ENCODE assay signal across 31 cellular contexts in the genomic region with DNA sequence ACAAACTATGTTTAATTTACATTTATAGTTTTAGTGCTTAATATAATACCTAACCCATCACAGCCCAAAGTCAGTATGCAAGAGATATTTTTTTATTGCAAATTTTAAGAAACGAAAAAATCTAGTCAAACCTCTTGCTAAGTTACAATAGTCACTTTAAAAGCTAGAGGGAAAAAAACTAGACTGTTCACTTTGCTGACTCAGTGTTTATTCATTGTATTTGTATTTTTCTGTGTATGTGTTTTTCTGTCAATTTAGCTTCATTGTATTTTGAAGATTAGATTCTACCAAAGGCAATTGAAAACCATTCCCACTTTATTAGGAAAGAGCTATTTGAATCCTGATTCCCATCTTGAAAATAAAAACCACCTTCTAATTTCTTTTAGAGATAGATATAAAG.
"Had no signal": no experiment of that assay in that cellular context is flagged by ENCODE, and none has a peak within 500 bp of the region (broad histone marks: within the 10 kb centered on the region; RNA-seq: fewer than 3 reads in every experiment).

No MANE protein-coding gene starts in this region.

- H3K9me3 ChIP-seq: lower lobe of right lung, neutrophil, ovary, right atrium auricular region, stomach, testis, thyroid gland, upper lobe of right lung had no signal

- H3K27ac ChIP-seq: left lung, lower lobe of right lung, neutrophil, ovary, right atrium auricular region, skin epidermis, stomach, testis, thyroid gland, transverse colon, upper lobe of right lung had no signal

- H3K9me3 Mint-ChIP-seq: neural crest cell; stimulated activated naive B cell treated with anti-CD40 and anti-IgM and Interleukin-4, amounts not matched to agents 10 μg/mL and 1 μg/mL and 100 μg/mL, for 72 hours had no signal

- H3K4me1 Mint-ChIP-seq: immature natural killer cell; naive thymus-derived CD8-positive, alpha-beta T cell; nephron; neural crest cell; stimulated activated naive B cell treated with anti-CD40 and anti-IgM and Interleukin-4, amounts not matched to agents 10 μg/mL and 1 μg/mL and 100 μg/mL, for 72 hours had no signal

- H3K4me3 Mint-ChIP-seq: immature natural killer cell; naive thymus-derived CD8-positive, alpha-beta T cell; nephron; neural crest cell; stimulated activated naive B cell treated with anti-CD40 and anti-IgM and Interleukin-4, amounts not matched to agents 10 μg/mL and 1 μg/mL and 100 μg/mL, for 72 hours had no signal

- ATAC-seq: left colon; left lung; lower lobe of right lung; naive thymus-derived CD8-positive, alpha-beta T cell; sciatic nerve; stimulated activated naive B cell treated with anti-CD40 and anti-IgM and Interleukin-4, amounts not matched to agents 10 μg/mL and 1 μg/mL and 100 μg/mL, for 72 hours; stimulated activated naive CD8-positive, alpha-beta T cell treated with anti-CD3 and anti-CD28 coated beads, Interleukin-15, Interleukin-2, amounts not matched to agents 100 U/mL and 50 U/mL, for 24 hours; upper lobe of right lung had no signal

- H3K36me3 ChIP-seq: left lung, lower lobe of right lung, neutrophil, ovary, right atrium auricular region, stomach, thyroid gland, transverse colon, upper lobe of right lung had no signal

- H3K4me1 ChIP-seq: left lung, lower lobe of right lung, right atrium auricular region, stomach, testis, thyroid gland, transverse colon, upper lobe of right lung had no signal

- H3K4me3 ChIP-seq: left lung, lower lobe of right lung, ovary, right atrium auricular region, skin epidermis, stomach, testis, thyroid gland, transverse colon, upper lobe of right lung had no signal

- DNase-seq: hypothalamus; immature natural killer cell; kidney; left colon; left lung; lower lobe of right lung; mammary epithelial cell; mesenchymal stem cell; naive thymus-derived CD8-positive, alpha-beta T cell; occipital lobe; ovary; stimulated activated CD4-positive, alpha-beta T cell treated with anti-CD3 and anti-CD28 coated beads, Interleukin-12 subunit alpha, Interleukin-12 subunit beta, amount 100 ng/mL, for 4 hours; stimulated activated CD4-positive, alpha-beta T cell treated with anti-CD3 and anti-CD28 coated beads, Interleukin-15, amount 100 ng/mL, for 24 hours; stimulated activated CD4-positive, alpha-beta T cell treated with anti-CD3 and anti-CD28 coated beads, Interleukin-2, amount 100 ng/mL, for 24 hours; stimulated activated CD4-positive, alpha-beta T cell treated with anti-CD3 and anti-CD28 coated beads, Interleukin-4, amount 100 ng/mL, for 1 hour; stimulated activated naive B cell treated with anti-CD40 and anti-IgM and Interleukin-4, amounts not matched to agents 10 μg/mL and 1 μg/mL and 100 μg/mL, for 72 hours; stimulated activated naive CD8-positive, alpha-beta T cell treated with anti-CD3 and anti-CD28 coated beads, Interleukin-15, Interleukin-2, amounts not matched to agents 100 U/mL and 50 U/mL, for 24 hours; stomach; testis; thyroid gland; transverse colon; upper lobe of right lung had no signal

- H3K27me3 ChIP-seq: left lung, neutrophil, ovary, right atrium auricular region, stomach, testis, thyroid gland, transverse colon, upper lobe of right lung had no signal

- H3K36me3 Mint-ChIP-seq: immature natural killer cell; naive thymus-derived CD8-positive, alpha-beta T cell; stimulated activated naive B cell treated with anti-CD40 and anti-IgM and Interleukin-4, amounts not matched to agents 10 μg/mL and 1 μg/mL and 100 μg/mL, for 72 hours had no signal

- H3K27me3 Mint-ChIP-seq: naive thymus-derived CD8-positive, alpha-beta T cell; stimulated activated naive B cell treated with anti-CD40 and anti-IgM and Interleukin-4, amounts not matched to agents 10 μg/mL and 1 μg/mL and 100 μg/mL, for 72 hours had no signal

- H3K27ac Mint-ChIP-seq: immature natural killer cell; naive thymus-derived CD8-positive, alpha-beta T cell; nephron; progenitor cell of endocrine pancreas; stimulated activated naive B cell treated with anti-CD40 and anti-IgM and Interleukin-4, amounts not matched to agents 10 μg/mL and 1 μg/mL and 100 μg/mL, for 72 hours had no signal

- FAIRE-seq: islet of Langerhans, urothelium cell line had no signal
